27 cellular contexts compared by ENCODE assay signal in the genomic region with DNA sequence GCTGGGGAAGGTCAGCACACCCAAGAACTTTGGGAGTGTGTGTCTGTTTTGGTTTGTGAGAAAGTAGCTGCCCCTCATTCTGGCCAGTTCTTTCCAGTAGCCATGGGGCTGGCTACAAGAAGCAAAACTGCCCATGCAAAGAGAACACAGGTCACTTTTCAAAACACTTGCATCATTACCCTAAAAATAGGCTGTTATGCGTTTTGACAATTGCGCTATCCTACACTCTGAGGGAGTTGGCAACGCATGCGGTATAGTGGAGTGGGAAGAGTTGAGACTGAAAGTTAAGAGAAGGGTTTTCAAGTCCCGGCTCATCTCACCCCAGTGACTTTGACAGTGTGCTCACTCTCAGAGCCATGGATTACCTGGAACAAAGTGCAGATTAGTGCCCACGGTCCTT. TPM values are rescaled to one million over a fixed set of nuclear protein-coding genes. Genes with fewer than 3 reads are reported as not detected.
DNase-seq lines count a peak whose midpoint lies in the region; ATAC-seq, FAIRE-seq and TF ChIP-seq lines count a peak whose summit lies in the region.
"Had no signal": no experiment of that assay in that cellular context is flagged by ENCODE, and none has a peak within 500 bp of the region (broad histone marks: within the 10 kb centered on the region; RNA-seq: fewer than 3 reads in every experiment).

No MANE protein-coding gene starts in this region.

- H3K27ac ChIP-seq in heart right ventricle: peak overlapping the region; percentile 47 to 95 (median 86)
- peak overlapping the region; percentile 69 for H3K27ac ChIP-seq in right atrium auricular region
- no peak overlapping the region for H3K27ac ChIP-seq in neuronal stem cell (replicated peaks; ENCODE audit: low read length)
- H3K27ac ChIP-seq: tibial artery had no signal

- H3K9me3 ChIP-seq in heart right ventricle: no peaks in the 10 kb centered on the region
- no peaks in the 10 kb centered on the region for H3K9me3 ChIP-seq in right atrium auricular region
- H3K9me3 ChIP-seq in neuronal stem cell (replicated peaks in 1 of 2; ENCODE audit: control insufficient read depth in 2 of 2, insufficient read depth in 1 of 2, low read depth in 1 of 2, low read length in 2 of 2): no peaks in the 10 kb centered on the region
- H3K9me3 ChIP-seq: tibial artery had no signal

- no peak overlapping the region for H2BK15ac ChIP-seq in neuronal stem cell (ENCODE audit: low read length)

- no peak overlapping the region for H2AFZ ChIP-seq in neuronal stem cell (ENCODE audit: low read length)

- H4K8ac ChIP-seq in neuronal stem cell (ENCODE audit: low read depth, low read length): no peak overlapping the region

- no peak overlapping the region for H2BK120ac ChIP-seq in neuronal stem cell (ENCODE audit: low read depth, low read length)

- H3K4me2 ChIP-seq in neuronal stem cell (ENCODE audit: insufficient read depth, low read length, poor library complexity, severe bottlenecking): no peak overlapping the region

- no peak overlapping the region for H2BK5ac ChIP-seq in neuronal stem cell (ENCODE audit: low read length)

- H3K36me3 ChIP-seq in heart right ventricle (peaks cover 0 to 26% (median 0%) of the 10 kb centered on the region in 9 donors), right atrium auricular region (no peaks in the 10 kb centered on the region), neuronal stem cell (replicated peaks in 1 of 2; ENCODE audit: control insufficient read depth in 2 of 2, insufficient read depth in 2 of 2, low read length in 2 of 2) (no peaks in the 10 kb centered on the region)

- no peak overlapping the region for H3K18ac ChIP-seq in neuronal stem cell (ENCODE audit: low read length)

- H3K4me3 ChIP-seq in heart right ventricle (no peak overlapping the region), right atrium auricular region (no peak overlapping the region), neuronal stem cell (ENCODE audit: low read length in 2 of 2) (no peak overlapping the region)
- H3K4me3 ChIP-seq: K562, tibial artery had no signal

- no peaks in the 10 kb centered on the region for H3K79me1 ChIP-seq in neuronal stem cell (ENCODE audit: low read depth, low read length)

- no peaks in the 10 kb centered on the region for H3K27me3 ChIP-seq in heart right ventricle
- no peaks in the 10 kb centered on the region for H3K27me3 ChIP-seq in right atrium auricular region
- H3K27me3 ChIP-seq in neuronal stem cell (ENCODE audit: control insufficient read depth in 3 of 3, insufficient read depth in 3 of 3, low read depth in 1 of 3, low read length in 3 of 3): no peaks in the 10 kb centered on the region
- H3K27me3 ChIP-seq: tibial artery had no signal

- no peak overlapping the region for H3K23ac ChIP-seq in neuronal stem cell (ENCODE audit: low read depth, low read length, poor library complexity)

- H3K4me1 ChIP-seq in heart right ventricle (peaks cover 23 to 64% (median 55%) of the 10 kb centered on the region in 9 donors), right atrium auricular region (peaks cover 0 to 55% of the 10 kb centered on the region in 2 donors), neuronal stem cell (ENCODE audit: control insufficient read depth in 2 of 2, insufficient read depth in 1 of 2, low read depth in 1 of 2, low read length in 2 of 2) (peaks cover 16 to 30% of the 10 kb centered on the region in 2 donors)

- no peak overlapping the region for H3K9ac ChIP-seq in neuronal stem cell (ENCODE audit: low read depth, low read length, poor library complexity)

- H3K4ac ChIP-seq in neuronal stem cell (ENCODE audit: low read length): no peak overlapping the region

- peak; percentile 81 for FAIRE-seq in urothelium cell line (lab: Jason Lieb, UNC)
- FAIRE-seq: A204.1, bronchial epithelial cell, endometrium, K562 had no signal

- H4K91ac ChIP-seq in neuronal stem cell (ENCODE audit: low read depth, low read length, poor library complexity): no peak overlapping the region

- no peak overlapping the region for H2AK5ac ChIP-seq in neuronal stem cell (ENCODE audit: low read depth, low read length)

- DNase-seq in heart right ventricle: peak in 1 of 2 donors; percentile 49
- no peak for DNase-seq in Right ventricle myocardium inferior (ENCODE audit: missing footprints)
- DNase-seq in right atrium auricular region (ENCODE audit: low spot score): no peak
- DNase-seq in neuronal stem cell (ENCODE audit: low spot score): no peak
- no peak for DNase-seq in urothelium cell line (ENCODE audit: low spot score)
- no peak for DNase-seq in AG08396 (ENCODE audit: low spot score)
- DNase-seq in DMS114 treated with DMSO at 0.1 percent for 48 hours (lab: John Stamatoyannopoulos, UW; ENCODE audit: unreplicated experiment): no peak
- DNase-seq: activated CD4-positive, alpha-beta T cell treated with anti-CD3 and anti-CD28 coated beads, Interleukin-2, amount 50 U/mL, for 1 hour; activated naive CD4-positive, alpha-beta T cell treated with anti-CD3 and anti-CD28 coated beads, Interleukin-2, amount 50 U/mL, for 16 hours; activated T-cell treated with anti-CD3 and anti-CD28 coated beads, Interleukin-2, amount 50 U/mL, for 72 hours; CD8-positive, alpha-beta memory T cell; DMS153; H7; islet precursor cell; mammary epithelial cell; NCI-H1105 treated with DMSO at 0.1 percent for 48 hours; NCI-H1930; NCI-H526 treated with DMSO at 0.1 percent for 48 hours; SW 1271; T-helper 9 cell had no signal

- intact Hi-C loops in heart right ventricle (cut with DNase I): loop anchor here in 5 of 10 donors (10.0 kb wide), 4 partner anchors 155 to 515 kb away; partner anchors contain the start of genes ALDH1A2 (in 3 of the 5) and POLR2M (in 1 of the 5)
- intact Hi-C loops in Right ventricle myocardium inferior (cut with DNase I): loop anchor here (5.0 kb wide), 1 partner anchor 522 kb away; no protein-coding TSS in a partner anchor

- H2BK12ac ChIP-seq in neuronal stem cell (ENCODE audit: low read length): peak overlapping the region; percentile 32

- TF ChIP-seq CTCF in heart right ventricle (IDR thresholded peaks at IDR 0.05): no peak
- no peak for TF ChIP-seq CTCF in right atrium auricular region (IDR thresholded peaks at IDR 0.05)

- H3K14ac ChIP-seq in neuronal stem cell (ENCODE audit: low read length): no peak overlapping the region

- peak in 7 of 8 donors; percentile 18 to 70 (median 58) for ATAC-seq in heart right ventricle
- no peak for ATAC-seq in Right ventricle myocardium inferior
- no peak for ATAC-seq in HG02642 (IDR thresholded peaks at IDR 0.05; ENCODE audit: poor library complexity, unreplicated experiment)
- ATAC-seq: activated T-cell treated with anti-CD3 and anti-CD28 coated beads, Interleukin-2, amount 50 U/mL, for 72 hours; K562 had no signal

- WGBS in heart right ventricle, 2 donors: 37 to 49% methylated on average over 6 of the region's 6 CpGs
- no CpG with 5 or more reads among the region's 6 CpGs for WGBS in neuronal stem cell (ENCODE audit: extremely low coverage in 2 of 2, insufficient read length in 2 of 2, insufficient replicate concordance in 1 of 2), 2 donors

RNA-seq across cellular contexts. Expression of gene MYZAP, which starts 41.8 kb away (rescaled TPM):
- total RNA-seq in heart right ventricle: 1,000 to 10,000 TPM in 4 of 10 donors, 100 to 1,000 TPM in 6; 505 to 1,280 (median 954) TPM
- 100 to 1,000 TPM; 197 to 303 TPM for polyA plus RNA-seq in heart right ventricle
- 869 TPM for total RNA-seq in Right ventricle myocardium inferior
- 100 to 1,000 TPM; 305 to 491 TPM for total RNA-seq in right atrium auricular region
- polyA plus RNA-seq in neuronal stem cell (2013, experiment 1 of 2): 0.64 TPM
- 0.76 TPM for polyA plus RNA-seq in neuronal stem cell (2013, experiment 2 of 2)
- total RNA-seq: CD8-positive, alpha-beta memory T cell; K562 had no signal
- polyA plus RNA-seq: CD8-positive, alpha-beta memory T cell; fibroblast of lung had no signal

Comparison
In these comparisons a context has a peak if more than half of its experiments do, and no peak if none do; other contexts are left out.
1. ATAC-seq: peak in heart right ventricle (7 of 8); none in Right ventricle myocardium inferior (single experiment) and HG02642 (single experiment).